In the genomic region with DNA sequence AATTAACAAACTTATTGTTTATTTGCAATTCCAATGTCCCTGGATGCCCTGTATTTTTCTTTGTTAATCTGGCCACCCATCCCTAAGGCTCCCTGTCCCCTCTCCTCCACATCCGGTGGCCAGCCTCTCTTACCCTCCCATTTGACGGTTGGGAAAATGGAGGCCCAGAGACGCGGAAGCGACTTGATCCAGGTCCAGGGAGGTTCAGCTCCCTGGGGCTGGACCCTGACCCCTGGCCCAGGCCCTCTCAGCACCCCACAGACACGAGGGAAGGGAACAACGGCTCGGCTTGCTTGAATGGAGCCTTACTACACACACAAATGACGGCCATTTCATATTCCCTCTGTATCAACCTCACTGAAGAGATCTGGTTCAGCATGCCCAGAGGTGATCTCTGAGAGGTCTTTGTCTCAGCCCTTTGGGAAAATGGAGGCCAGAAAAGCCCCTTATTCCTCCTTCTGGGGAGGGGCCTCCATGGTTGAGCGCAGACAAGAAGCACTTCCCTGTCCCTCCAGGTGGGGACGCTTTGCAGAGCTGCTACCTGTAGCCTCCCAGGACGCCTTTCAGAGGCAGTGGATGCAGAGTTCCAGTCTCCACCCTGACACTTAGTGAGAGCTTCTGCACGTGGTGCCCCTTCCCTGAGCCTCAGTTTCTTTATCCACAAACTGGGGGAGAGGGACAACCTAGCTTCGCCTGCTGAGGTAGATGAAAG, we compare ENCODE assay signal across 1 cellular context.
TF ChIP-seq lines count a peak whose summit lies in the region.

No MANE protein-coding gene starts in this region.

TF ChIP-seq in K562, 482 proteins besides CTCF, POLR2A, EP300 and RAD21:
- TF ChIP-seq, protein P1, sequence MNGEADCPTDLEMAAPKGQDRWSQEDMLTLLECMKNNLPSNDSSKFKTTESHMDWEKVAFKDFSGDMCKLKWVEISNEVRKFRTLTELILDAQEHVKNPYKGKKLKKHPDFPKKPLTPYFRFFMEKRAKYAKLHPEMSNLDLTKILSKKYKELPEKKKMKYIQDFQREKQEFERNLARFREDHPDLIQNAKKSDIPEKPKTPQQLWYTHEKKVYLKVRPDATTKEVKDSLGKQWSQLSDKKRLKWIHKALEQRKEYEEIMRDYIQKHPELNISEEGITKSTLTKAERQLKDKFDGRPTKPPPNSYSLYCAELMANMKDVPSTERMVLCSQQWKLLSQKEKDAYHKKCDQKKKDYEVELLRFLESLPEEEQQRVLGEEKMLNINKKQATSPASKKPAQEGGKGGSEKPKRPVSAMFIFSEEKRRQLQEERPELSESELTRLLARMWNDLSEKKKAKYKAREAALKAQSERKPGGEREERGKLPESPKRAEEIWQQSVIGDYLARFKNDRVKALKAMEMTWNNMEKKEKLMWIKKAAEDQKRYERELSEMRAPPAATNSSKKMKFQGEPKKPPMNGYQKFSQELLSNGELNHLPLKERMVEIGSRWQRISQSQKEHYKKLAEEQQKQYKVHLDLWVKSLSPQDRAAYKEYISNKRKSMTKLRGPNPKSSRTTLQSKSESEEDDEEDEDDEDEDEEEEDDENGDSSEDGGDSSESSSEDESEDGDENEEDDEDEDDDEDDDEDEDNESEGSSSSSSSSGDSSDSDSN (IDR thresholded peaks at IDR 0.05; ENCODE audit: borderline replicate concordance in 1 of 2, low read depth in 2 of 2, low read length in 2 of 2), result no peak
- no peak for TF ChIP-seq FUS (optimal IDR thresholded peaks at IDR 0.05; ENCODE audit: low read depth, low read length)
- no peak for TF ChIP-seq NR4A1 (CRISPR knock-in tag; IDR thresholded peaks at IDR 0.05)
- no peak for TF ChIP-seq NR4A1 (tag; IDR thresholded peaks at IDR 0.05)
- no peak for TF ChIP-seq PTRF (tag; IDR thresholded peaks at IDR 0.05)
- TF ChIP-seq, protein P2, sequence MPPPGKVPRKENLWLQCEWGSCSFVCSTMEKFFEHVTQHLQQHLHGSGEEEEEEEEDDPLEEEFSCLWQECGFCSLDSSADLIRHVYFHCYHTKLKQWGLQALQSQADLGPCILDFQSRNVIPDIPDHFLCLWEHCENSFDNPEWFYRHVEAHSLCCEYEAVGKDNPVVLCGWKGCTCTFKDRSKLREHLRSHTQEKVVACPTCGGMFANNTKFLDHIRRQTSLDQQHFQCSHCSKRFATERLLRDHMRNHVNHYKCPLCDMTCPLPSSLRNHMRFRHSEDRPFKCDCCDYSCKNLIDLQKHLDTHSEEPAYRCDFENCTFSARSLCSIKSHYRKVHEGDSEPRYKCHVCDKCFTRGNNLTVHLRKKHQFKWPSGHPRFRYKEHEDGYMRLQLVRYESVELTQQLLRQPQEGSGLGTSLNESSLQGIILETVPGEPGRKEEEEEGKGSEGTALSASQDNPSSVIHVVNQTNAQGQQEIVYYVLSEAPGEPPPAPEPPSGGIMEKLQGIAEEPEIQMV (tag; conservative IDR thresholded peaks at IDR 0.05; ENCODE audit: low read depth), result no peak
